Comparison of ENCODE assay signal across 1 cellular context in genomic region chr12:116601524-116601923, GRCh38.
TF ChIP-seq lines count a peak whose summit lies in the region.

No MANE protein-coding gene starts in this region.

TF ChIP-seq in K562, 482 proteins besides CTCF, POLR2A, EP300 and RAD21 (continued from another document and continues in another):
- TF ChIP-seq CHD7 (IDR thresholded peaks at IDR 0.05; ENCODE audit: low read depth, low read length): no peak
- no peak for TF ChIP-seq ZNF79 (CRISPR knock-in tag; IDR thresholded peaks at IDR 0.05; ENCODE audit: low read depth)
- TF ChIP-seq ZNF277 (CRISPR knock-in tag; IDR thresholded peaks at IDR 0.05; ENCODE audit: borderline replicate concordance): no peak
- no peak for TF ChIP-seq GTF2F1 (IDR thresholded peaks at IDR 0.05; ENCODE audit: low read depth, low read length)
- no peak for TF ChIP-seq ERF (CRISPR knock-in tag; IDR thresholded peaks at IDR 0.05)
- TF ChIP-seq GTF3C2 (IDR thresholded peaks at IDR 0.05; ENCODE audit: borderline replicate concordance, extremely low read depth, insufficient read length): no peak
- no peak for TF ChIP-seq RFX5 (IDR thresholded peaks at IDR 0.05; ENCODE audit: low read depth, low read length)
- TF ChIP-seq ZNF263 (CRISPR knock-in tag; IDR thresholded peaks at IDR 0.05; ENCODE audit: borderline replicate concordance): no peak
- TF ChIP-seq ARID1B (IDR thresholded peaks at IDR 0.05): peak; percentile 52
- no peak for TF ChIP-seq ZNF217 (CRISPR knock-in tag; IDR thresholded peaks at IDR 0.05)
- no peak for TF ChIP-seq RBM39 (optimal IDR thresholded peaks at IDR 0.05; ENCODE audit: low read depth, low read length)
- TF ChIP-seq ZSCAN32 (CRISPR knock-in tag; IDR thresholded peaks at IDR 0.05): no peak
- peak; percentile 40; the same call in 1 of the 2 replicates for TF ChIP-seq ZNF592 (IDR thresholded peaks at IDR 0.05)
- no peak for TF ChIP-seq ARID2 (IDR thresholded peaks at IDR 0.05)
- no peak; the same call in 1 of the 2 replicates for TF ChIP-seq DMBX1 (CRISPR knock-in tag; IDR thresholded peaks at IDR 0.05; ENCODE audit: borderline replicate concordance)
- TF ChIP-seq PRMT5 (CRISPR knock-in tag; IDR thresholded peaks at IDR 0.05): no peak
- TF ChIP-seq NELFE (IDR thresholded peaks at IDR 0.05; ENCODE audit: insufficient read depth, insufficient read length): no peak
